In the genomic region with DNA sequence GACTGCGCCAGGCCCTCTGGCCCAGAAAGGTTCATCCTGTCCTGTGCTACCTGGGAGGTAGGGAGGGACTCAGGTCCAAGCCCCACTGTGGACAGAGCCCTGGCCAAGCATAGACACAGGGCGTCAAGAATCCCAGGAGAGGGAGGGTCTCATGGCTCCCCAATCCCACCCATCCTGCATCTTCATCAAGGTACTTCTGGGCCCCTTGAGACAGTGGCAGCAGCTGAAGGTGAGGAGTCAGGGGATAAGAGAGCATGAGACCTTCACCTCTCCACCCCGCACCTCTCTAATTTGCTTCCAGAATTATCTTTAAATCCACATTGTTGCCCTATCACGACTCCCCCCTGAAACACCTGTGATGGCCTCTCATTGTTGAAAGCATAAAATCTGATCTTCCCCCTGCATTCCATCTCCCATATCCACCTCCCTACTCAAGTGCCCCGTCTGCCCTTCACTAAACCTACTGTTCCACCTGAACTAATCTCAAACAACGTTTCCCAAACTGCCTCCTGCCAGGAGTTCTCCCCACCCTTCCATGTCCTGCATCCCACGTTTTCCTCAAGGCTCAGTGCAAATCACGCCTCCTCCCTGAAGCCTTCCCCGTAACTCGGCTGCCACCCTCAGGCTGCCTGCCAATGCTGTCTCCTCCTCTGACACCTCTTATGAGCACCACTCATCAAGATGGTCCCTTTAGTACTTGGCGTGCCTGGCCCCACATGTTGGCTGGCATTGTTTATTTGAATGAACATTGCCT, we compare ENCODE assay signal across 10 cellular contexts. TPM values are rescaled to one million over a fixed set of nuclear protein-coding genes. Genes with fewer than 3 reads are reported as not detected.
A peak's percentile ranks its signal among the peaks of the same experiment; 100 is the strongest.
DNase-seq lines count a peak whose midpoint lies in the region; ATAC-seq and TF ChIP-seq lines count a peak whose summit lies in the region.
"Had no signal": no experiment of that assay in that cellular context is flagged by ENCODE, and none has a peak within 500 bp of the region (broad histone marks: within the 10 kb centered on the region; RNA-seq: fewer than 3 reads in every experiment).

No MANE protein-coding gene starts in this region.

- ATAC-seq in left colon = peak; percentile 66
- ATAC-seq in T-cell (replicated peaks in 1 of 4) = no peak

- intact Hi-C loops in left colon (cut with DNase I, micrococcal nuclease) = loop anchor here in 1 of 2 donors (5.0 kb wide), 1 partner anchor 89 kb away; no protein-coding TSS in a partner anchor

- H3K9me3 ChIP-seq in WERI-Rb-1 (ENCODE audit: severe bottlenecking) = no peaks in the 10 kb centered on the region
- H3K9me3 ChIP-seq: HAP-1 had no signal

- H3K27ac Mint-ChIP-seq in T-cell = no peak overlapping the region

- peak; percentile 100 for TF ChIP-seq RAD21 in Ishikawa (IDR thresholded peaks at IDR 0.05; ENCODE audit: low read depth)

- H3K4me3 ChIP-seq in AG10803 (ENCODE audit: low read length) = no peak overlapping the region
- no peak overlapping the region for H3K4me3 ChIP-seq in WERI-Rb-1 (ENCODE audit: low read depth, low read length)
- H3K4me3 ChIP-seq: HAP-1 had no signal

- H3K36me3 Mint-ChIP-seq in T-cell = no peaks in the 10 kb centered on the region

- peaks cover 0 to under 1% (median 0%) of the 10 kb centered on the region in 3 donors for H3K4me1 Mint-ChIP-seq in T-cell

- TF ChIP-seq EP300 in Ishikawa (IDR thresholded peaks at IDR 0.05; ENCODE audit: borderline replicate concordance) = peak; percentile 83; the same call in 1 of the 2 replicates

- H3K4me3 Mint-ChIP-seq in T-cell = no peak overlapping the region

- POLR2A ChIA-PET in T-cell (lab: Charles Lee) = no interaction called here

- DNase-seq in AG10803 (ENCODE audit: low read depth) = peak; percentile 22
- DNase-seq in WERI-Rb-1 = peak; percentile 18
- DNase-seq in left colon = peak; percentile 71
- DNase-seq in T-cell = no peak
- no peak for DNase-seq in NCI-H2171 treated with DMSO at 0.1 percent for 48 hours (lab: John Stamatoyannopoulos, UW)
- no peak for DNase-seq in T-helper 1 cell
- DNase-seq in NCI-H128 (lab: John Stamatoyannopoulos, UW; ENCODE audit: unreplicated experiment) = no peak
- DNase-seq: NCI-H2081 had no signal

- no peaks in the 10 kb centered on the region for H3K9me3 Mint-ChIP-seq in T-cell

- CTCF ChIA-PET in T-cell (lab: Charles Lee) = interaction anchor here in 1 of 2 donors (1.0 kb wide), 1 partner anchor 91 kb away, joined by 3 read pairs; no protein-coding TSS in a partner anchor

- TF ChIP-seq CTCF in AG10803 (conservative IDR thresholded peaks at IDR 0.05; ENCODE audit: low read length) = peak; percentile 20; the same call in 1 of the 2 replicates
- peak; percentile 37 for TF ChIP-seq CTCF in WERI-Rb-1 (IDR thresholded peaks at IDR 0.05; ENCODE audit: low read depth, low read length)

- H3K27ac ChIP-seq in WERI-Rb-1 = no peak overlapping the region

- peaks cover 32 to 40% of the 10 kb centered on the region in 2 donors for H3K27me3 Mint-ChIP-seq in T-cell

- H3K36me3 ChIP-seq in WERI-Rb-1 = no peaks in the 10 kb centered on the region
- H3K36me3 ChIP-seq: HAP-1 had no signal

- peaks cover 83% of the 10 kb centered on the region for H3K27me3 ChIP-seq in WERI-Rb-1 (ENCODE audit: insufficient read depth, low read depth, severe bottlenecking)

TF ChIP-seq in Ishikawa, 13 proteins besides CTCF, POLR2A, EP300 and RAD21:
- TF ChIP-seq, protein P1, sequence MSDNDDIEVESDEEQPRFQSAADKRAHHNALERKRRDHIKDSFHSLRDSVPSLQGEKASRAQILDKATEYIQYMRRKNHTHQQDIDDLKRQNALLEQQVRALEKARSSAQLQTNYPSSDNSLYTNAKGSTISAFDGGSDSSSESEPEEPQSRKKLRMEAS (IDR thresholded peaks at IDR 0.05) = peak; percentile 88
- TF ChIP-seq CREB1 (IDR thresholded peaks at IDR 0.05; ENCODE audit: low read depth) = no peak
- TF ChIP-seq NFIC (IDR thresholded peaks at IDR 0.05) = peak; percentile 56; the same call in 1 of the 2 replicates
- 0 out of 2 replicates have a peak, but pooled peaks have one; percentile 15 for TF ChIP-seq FOXM1 (IDR thresholded peaks at IDR 0.05; ENCODE audit: borderline replicate concordance, low read depth)
- no peak for TF ChIP-seq YY1 (IDR thresholded peaks at IDR 0.05; ENCODE audit: low read depth)
- TF ChIP-seq TAF1 (IDR thresholded peaks at IDR 0.05; ENCODE audit: low read depth) = no peak
- TF ChIP-seq, protein P2, sequence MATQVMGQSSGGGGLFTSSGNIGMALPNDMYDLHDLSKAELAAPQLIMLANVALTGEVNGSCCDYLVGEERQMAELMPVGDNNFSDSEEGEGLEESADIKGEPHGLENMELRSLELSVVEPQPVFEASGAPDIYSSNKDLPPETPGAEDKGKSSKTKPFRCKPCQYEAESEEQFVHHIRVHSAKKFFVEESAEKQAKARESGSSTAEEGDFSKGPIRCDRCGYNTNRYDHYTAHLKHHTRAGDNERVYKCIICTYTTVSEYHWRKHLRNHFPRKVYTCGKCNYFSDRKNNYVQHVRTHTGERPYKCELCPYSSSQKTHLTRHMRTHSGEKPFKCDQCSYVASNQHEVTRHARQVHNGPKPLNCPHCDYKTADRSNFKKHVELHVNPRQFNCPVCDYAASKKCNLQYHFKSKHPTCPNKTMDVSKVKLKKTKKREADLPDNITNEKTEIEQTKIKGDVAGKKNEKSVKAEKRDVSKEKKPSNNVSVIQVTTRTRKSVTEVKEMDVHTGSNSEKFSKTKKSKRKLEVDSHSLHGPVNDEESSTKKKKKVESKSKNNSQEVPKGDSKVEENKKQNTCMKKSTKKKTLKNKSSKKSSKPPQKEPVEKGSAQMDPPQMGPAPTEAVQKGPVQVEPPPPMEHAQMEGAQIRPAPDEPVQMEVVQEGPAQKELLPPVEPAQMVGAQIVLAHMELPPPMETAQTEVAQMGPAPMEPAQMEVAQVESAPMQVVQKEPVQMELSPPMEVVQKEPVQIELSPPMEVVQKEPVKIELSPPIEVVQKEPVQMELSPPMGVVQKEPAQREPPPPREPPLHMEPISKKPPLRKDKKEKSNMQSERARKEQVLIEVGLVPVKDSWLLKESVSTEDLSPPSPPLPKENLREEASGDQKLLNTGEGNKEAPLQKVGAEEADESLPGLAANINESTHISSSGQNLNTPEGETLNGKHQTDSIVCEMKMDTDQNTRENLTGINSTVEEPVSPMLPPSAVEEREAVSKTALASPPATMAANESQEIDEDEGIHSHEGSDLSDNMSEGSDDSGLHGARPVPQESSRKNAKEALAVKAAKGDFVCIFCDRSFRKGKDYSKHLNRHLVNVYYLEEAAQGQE (IDR thresholded peaks at IDR 0.05; ENCODE audit: low read depth) = no peak
- peak; percentile 77 for TF ChIP-seq TCF12 (IDR thresholded peaks at IDR 0.05; ENCODE audit: low read depth)
- peak; percentile 36 for TF ChIP-seq ZBTB7A (IDR thresholded peaks at IDR 0.05; ENCODE audit: low read depth)
- no peak for TF ChIP-seq CEBPB (IDR thresholded peaks at IDR 0.05)
- TF ChIP-seq TEAD4 (IDR thresholded peaks at IDR 0.05) = peak; percentile 68
- no peak; the same call in 1 of the 2 replicates for TF ChIP-seq EGR1 (IDR thresholded peaks at IDR 0.05)
- TF ChIP-seq, protein P3, sequence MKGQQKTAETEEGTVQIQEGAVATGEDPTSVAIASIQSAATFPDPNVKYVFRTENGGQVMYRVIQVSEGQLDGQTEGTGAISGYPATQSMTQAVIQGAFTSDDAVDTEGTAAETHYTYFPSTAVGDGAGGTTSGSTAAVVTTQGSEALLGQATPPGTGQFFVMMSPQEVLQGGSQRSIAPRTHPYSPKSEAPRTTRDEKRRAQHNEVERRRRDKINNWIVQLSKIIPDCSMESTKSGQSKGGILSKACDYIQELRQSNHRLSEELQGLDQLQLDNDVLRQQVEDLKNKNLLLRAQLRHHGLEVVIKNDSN (IDR thresholded peaks at IDR 0.05) = no peak

RNA-seq across cellular contexts. Expression of a gene that starts 27.1 kb away (rescaled TPM):
- total RNA-seq in left colon = 100 to 1,000 TPM; 815 to 912 TPM
- 10 to 100 TPM in 3 of 5 donors, 1 to 10 TPM in 2; 3.0 to 14.9 (median 11.8) TPM for total RNA-seq in T-cell

RNA-seq across cellular contexts. Expression of a gene that starts 30.3 kb away (rescaled TPM):
- total RNA-seq in left colon (100 to 1,000 TPM; 355 to 389 TPM), T-cell (100 to 1,000 TPM; 710 to 755 (median 729) TPM)

Comparison
In these comparisons a context has a peak if more than half of its experiments do, and no peak if none do; other contexts are left out.
1. DNase-seq: peak in AG10803 (single experiment), WERI-Rb-1 (single experiment) and left colon (2 of 2); none in T-cell (0 of 34), NCI-H2171 treated with DMSO at 0.1 percent for 48 hours (single experiment), T-helper 1 cell (0 of 5) and NCI-H128 (single experiment).
2. RNA of a gene that starts 27.1 kb away (total RNA-seq): 815 to 912 TPM in left colon; 3.0 to 14.9 TPM in T-cell; every median in the first group is over 10 times any median in the second.